13 cellular contexts compared by ENCODE assay signal in genomic region chr22:42610211-42610610, GRCh38. TPM values are rescaled to one million over a fixed set of nuclear protein-coding genes. Genes with fewer than 3 reads are reported as not detected.
A peak's percentile ranks its signal among the peaks of the same experiment; 100 is the strongest.
DNase-seq lines count a peak whose midpoint lies in the region; ATAC-seq and TF ChIP-seq lines count a peak whose summit lies in the region.
"Had no signal": no experiment of that assay in that cellular context is flagged by ENCODE, and none has a peak within 500 bp of the region (broad histone marks: within the 10 kb centered on the region; RNA-seq: fewer than 3 reads in every experiment).

No MANE protein-coding gene starts in this region.

- H3K79me2 ChIP-seq in Loucy (ENCODE audit: insufficient read depth, low read length) (peaks cover 91% of the 10 kb centered on the region), GM23248 (ENCODE audit: insufficient read depth) (peaks cover 87% of the 10 kb centered on the region)

- no peaks in the 10 kb centered on the region for H3K27me3 ChIP-seq in A673 (replicated peaks; ENCODE audit: insufficient read depth, low read depth, low read length, poor library complexity)
- no peaks in the 10 kb centered on the region for H3K27me3 ChIP-seq in Loucy (ENCODE audit: insufficient read depth, low read length, poor library complexity, severe bottlenecking)
- no peaks in the 10 kb centered on the region for H3K27me3 ChIP-seq in colonic mucosa
- no peaks in the 10 kb centered on the region for H3K27me3 ChIP-seq in GM23248 (replicated peaks; ENCODE audit: insufficient read depth)

- H3K9me2 ChIP-seq in Loucy (replicated peaks; ENCODE audit: low read depth, low read length) (no peaks in the 10 kb centered on the region), GM23248 (ENCODE audit: insufficient read depth) (no peaks in the 10 kb centered on the region)

- in situ Hi-C loops in GM23248 (cut with MboI): no loop called here

- H3K36me3 ChIP-seq in A673 (ENCODE audit: insufficient read depth, low read length, poor library complexity, severe bottlenecking) (peaks cover 21% of the 10 kb centered on the region), Loucy (ENCODE audit: insufficient read depth, low read length) (peaks cover 6% of the 10 kb centered on the region; the same call in 1 of the 2 replicates), colonic mucosa (no peaks in the 10 kb centered on the region), GM23248 (ENCODE audit: low read depth) (peaks cover 5% of the 10 kb centered on the region; the same call in 1 of the 2 replicates)

- H3F3A ChIP-seq in Loucy (ENCODE audit: low read depth) (no peaks in the 10 kb centered on the region; the same call in 1 of the 2 replicates), GM23248 (ENCODE audit: insufficient read depth) (peaks cover 30% of the 10 kb centered on the region)

- H3K4me2 ChIP-seq in Loucy (ENCODE audit: low read depth, low read length, poor library complexity, severe bottlenecking) (peak overlapping the region; percentile 80), GM23248 (ENCODE audit: unreplicated experiment) (no peak overlapping the region)
- H3K4me2 ChIP-seq: KMS-11 had no signal

- POLR2A ChIA-PET in A673 (lab: Charles Lee; ENCODE audit: low non-redundant PET): no interaction called here
- POLR2A ChIA-PET in naive thymus-derived CD8-positive, alpha-beta T cell (lab: Charles Lee): no interaction called here

- no peaks in the 10 kb centered on the region for H3K9me3 ChIP-seq in A673 (ENCODE audit: low read depth, low read length, poor library complexity, severe bottlenecking)
- H3K9me3 ChIP-seq in Loucy (ENCODE audit: insufficient read depth, low read depth, low read length): no peaks in the 10 kb centered on the region
- no peaks in the 10 kb centered on the region for H3K9me3 ChIP-seq in colonic mucosa
- no peaks in the 10 kb centered on the region for H3K9me3 ChIP-seq in GM23248 (ENCODE audit: low read depth)

- H3K9me3 Mint-ChIP-seq in naive thymus-derived CD8-positive, alpha-beta T cell: peaks cover 0 to 1% (median 0%) of the 10 kb centered on the region in 9 donors

- peak; percentile 83 for DNase-seq in A673 (ENCODE audit: low spot score)
- DNase-seq in colonic mucosa: no peak
- no peak for DNase-seq in naive thymus-derived CD8-positive, alpha-beta T cell
- DNase-seq in HCEC 1CT: no peak
- no peak for DNase-seq in GM23248
- DNase-seq in C1 segment of cervical spinal cord (lab: John Stamatoyannopoulos, UW): no peak
- no peak for DNase-seq in DMS53 (lab: John Stamatoyannopoulos, UW)
- DNase-seq: activated effector memory CD4-positive, alpha-beta T cell treated with Interleukin-2 at 50 U/mL for 16 hours; PC-3 had no signal

- TF ChIP-seq CTCF in A673 (conservative IDR thresholded peaks at IDR 0.05; ENCODE audit: low read depth, low read length) (no peak), Loucy (conservative IDR thresholded peaks at IDR 0.05; ENCODE audit: low read length) (no peak), colonic mucosa (IDR thresholded peaks at IDR 0.05) (no peak)

- ATAC-seq in naive thymus-derived CD8-positive, alpha-beta T cell: no peak
- ATAC-seq: PC-3 had no signal

- H3K4me1 ChIP-seq in A673 (ENCODE audit: insufficient read depth, low read length, poor library complexity, severe bottlenecking) (peaks cover 51% of the 10 kb centered on the region), Loucy (ENCODE audit: insufficient read depth, low read length, poor library complexity, severe bottlenecking) (peaks cover 39% of the 10 kb centered on the region), colonic mucosa (peaks cover 20% of the 10 kb centered on the region), GM23248 (ENCODE audit: insufficient read depth) (peaks cover 43% of the 10 kb centered on the region)

- CTCF ChIA-PET in A673 (lab: Charles Lee): no interaction called here

- H3K4me3 Mint-ChIP-seq in naive thymus-derived CD8-positive, alpha-beta T cell: peak overlapping the region in 9 of 10 donors; percentile 9 to 69 (median 49)

- intact Hi-C loops in A673 (cut with micrococcal nuclease; ENCODE audit: unreplicated experiment): no loop called here
- intact Hi-C loops in colonic mucosa (cut with DNase I): no loop called here

- H3K9ac ChIP-seq in Loucy (ENCODE audit: low read depth, low read length, poor library complexity, severe bottlenecking) (peak overlapping the region; percentile 98), colonic mucosa (ENCODE audit: low read depth in 2 of 2, low read length in 2 of 2) (peak overlapping the region in 1 of 2 donors; percentile 55), GM23248 (no peak overlapping the region)
- H3K9ac ChIP-seq: KMS-11 had no signal

- H3K27ac ChIP-seq in A673 (ENCODE audit: low read depth, low read length, poor library complexity, severe bottlenecking) (peak overlapping the region; percentile 95), colonic mucosa (peak overlapping the region; percentile 23), GM23248 (no peak overlapping the region)
- H3K27ac ChIP-seq: KMS-11 had no signal

- H3K4me3 ChIP-seq in A673 (ENCODE audit: low read depth, low read length, poor library complexity, severe bottlenecking) (peak overlapping the region; percentile 36), Loucy (ENCODE audit: low read length, poor library complexity, severe bottlenecking) (peak overlapping the region; percentile 37), colonic mucosa (no peak overlapping the region), GM23248 (no peak overlapping the region)

- peaks cover 30 to 73% (median 66%) of the 10 kb centered on the region in 4 donors for H3K4me1 Mint-ChIP-seq in naive thymus-derived CD8-positive, alpha-beta T cell

- no peak overlapping the region for H2AFZ ChIP-seq in Loucy (ENCODE audit: low read length)
- H2AFZ ChIP-seq in GM23248: no peak overlapping the region

- peaks cover 0 to 2% (median 0%) of the 10 kb centered on the region in 5 donors for H3K27me3 Mint-ChIP-seq in naive thymus-derived CD8-positive, alpha-beta T cell

- H3K36me3 Mint-ChIP-seq in naive thymus-derived CD8-positive, alpha-beta T cell: peaks cover 0 to 63% (median 12%) of the 10 kb centered on the region in 3 donors

- H3K27ac Mint-ChIP-seq in naive thymus-derived CD8-positive, alpha-beta T cell: peak overlapping the region in 8 of 10 donors; percentile 30 to 89 (median 75)

- WGBS in GM23248 (ENCODE audit: low coverage in 1 of 2, low lambda C conversion rate in 2 of 2, missing lambda C conversion rate in 2 of 2), 2 experiments: 66 to 68% methylated on average over 5 of the region's 5 CpGs

- peaks cover 57% of the 10 kb centered on the region for H4K20me1 ChIP-seq in Loucy (ENCODE audit: insufficient read depth, low read length, poor library complexity, severe bottlenecking)
- no peaks in the 10 kb centered on the region for H4K20me1 ChIP-seq in GM23248 (ENCODE audit: insufficient read depth)

- BruUV-seq in A673 (replicated peaks; lab: Mats Ljungman, UMichigan): no TSS peak

RNA-seq across cellular contexts. Expression of gene POLDIP3, which starts 4.5 kb away (rescaled TPM):
- 131 and 134 TPM in 2 replicates for total RNA-seq in A673 (2021)
- 10 to 100 TPM; 55.0 to 68.2 TPM for total RNA-seq in colonic mucosa
- 10 to 100 TPM; 81.1 to 85.8 TPM for total RNA-seq in naive thymus-derived CD8-positive, alpha-beta T cell
- polyA plus RNA-seq in naive thymus-derived CD8-positive, alpha-beta T cell: 10 to 100 TPM; 60.7 to 93.6 (median 70.5) TPM
- total RNA-seq in GM23248 (2014; rRNA removed; shearing (Covaris generic)): 32.8 and 35.5 TPM in 2 replicates
- polyA plus RNA-seq in GM23248 (2016; fragmentation: Nextera tagmentation; extraction: Ambion mirVana): 45.9 and 46.3 TPM in 2 replicates

RNA-seq across cellular contexts. Expression of gene ATP5MGL, which starts 30.2 kb away (rescaled TPM):
- total RNA-seq in A673 (2021) (1.2 and 1.9 TPM in 2 replicates), colonic mucosa (under 1 TPM in 1 of 2 donors, not detected in 1; 0.44 TPM)
- 1 to 10 TPM; 2.6 to 3.0 TPM for total RNA-seq in naive thymus-derived CD8-positive, alpha-beta T cell
- under 1 TPM in 1 of 3 donors, not detected in 2; 0.23 TPM for polyA plus RNA-seq in naive thymus-derived CD8-positive, alpha-beta T cell
- total RNA-seq in GM23248 (2014; rRNA removed; shearing (Covaris generic)): not detected in 2 replicates
- polyA plus RNA-seq in GM23248 (2016; fragmentation: Nextera tagmentation; extraction: Ambion mirVana): 0.62 TPM in 1 of 2 replicates, not detected in the other
- total RNA-seq: epithelial cell of proximal tubule, PC-3 had no signal
- polyA plus RNA-seq: BJ had no signal

RNA-seq across cellular contexts. Expression of gene CYB5R3, which starts 39.0 kb away (rescaled TPM):
- total RNA-seq in A673 (2021) (172 and 176 TPM in 2 replicates), colonic mucosa (100 to 1,000 TPM; 105 to 133 TPM)
- total RNA-seq in naive thymus-derived CD8-positive, alpha-beta T cell: 10 to 100 TPM; 34.7 to 36.5 TPM
- polyA plus RNA-seq in naive thymus-derived CD8-positive, alpha-beta T cell: 10 to 100 TPM; 37.1 to 70.2 (median 37.9) TPM
- 314 and 378 TPM in 2 replicates for total RNA-seq in GM23248 (2014; rRNA removed; shearing (Covaris generic))
- 907 and 950 TPM in 2 replicates for polyA plus RNA-seq in GM23248 (2016; fragmentation: Nextera tagmentation; extraction: Ambion mirVana)

RNA-seq across cellular contexts. Expression of gene SERHL2, which starts 56.5 kb away (rescaled TPM):
- total RNA-seq in A673 (2021): 0.49 and 0.96 TPM in 2 replicates
- 1 to 10 TPM; 1.1 to 1.7 TPM for total RNA-seq in colonic mucosa
- total RNA-seq in naive thymus-derived CD8-positive, alpha-beta T cell: under 1 TPM; 0.69 to 0.81 TPM
- polyA plus RNA-seq in naive thymus-derived CD8-positive, alpha-beta T cell: under 1 TPM in 2 of 3 donors, not detected in 1; 0.43 to 0.44 TPM
- total RNA-seq in GM23248 (2014; rRNA removed; shearing (Covaris generic)): 2.8 and 4.8 TPM in 2 replicates
- 5.0 and 5.1 TPM in 2 replicates for polyA plus RNA-seq in GM23248 (2016; fragmentation: Nextera tagmentation; extraction: Ambion mirVana)

Comparison
In these comparisons a context has a peak if more than half of its experiments do, and no peak if none do; other contexts are left out.
1. H3K4me3 ChIP-seq: peak in A673 (single experiment) and Loucy (single experiment); none in colonic mucosa (single experiment) and GM23248 (single experiment).